ENCODE assay signal across 9 cellular contexts in the genomic region with DNA sequence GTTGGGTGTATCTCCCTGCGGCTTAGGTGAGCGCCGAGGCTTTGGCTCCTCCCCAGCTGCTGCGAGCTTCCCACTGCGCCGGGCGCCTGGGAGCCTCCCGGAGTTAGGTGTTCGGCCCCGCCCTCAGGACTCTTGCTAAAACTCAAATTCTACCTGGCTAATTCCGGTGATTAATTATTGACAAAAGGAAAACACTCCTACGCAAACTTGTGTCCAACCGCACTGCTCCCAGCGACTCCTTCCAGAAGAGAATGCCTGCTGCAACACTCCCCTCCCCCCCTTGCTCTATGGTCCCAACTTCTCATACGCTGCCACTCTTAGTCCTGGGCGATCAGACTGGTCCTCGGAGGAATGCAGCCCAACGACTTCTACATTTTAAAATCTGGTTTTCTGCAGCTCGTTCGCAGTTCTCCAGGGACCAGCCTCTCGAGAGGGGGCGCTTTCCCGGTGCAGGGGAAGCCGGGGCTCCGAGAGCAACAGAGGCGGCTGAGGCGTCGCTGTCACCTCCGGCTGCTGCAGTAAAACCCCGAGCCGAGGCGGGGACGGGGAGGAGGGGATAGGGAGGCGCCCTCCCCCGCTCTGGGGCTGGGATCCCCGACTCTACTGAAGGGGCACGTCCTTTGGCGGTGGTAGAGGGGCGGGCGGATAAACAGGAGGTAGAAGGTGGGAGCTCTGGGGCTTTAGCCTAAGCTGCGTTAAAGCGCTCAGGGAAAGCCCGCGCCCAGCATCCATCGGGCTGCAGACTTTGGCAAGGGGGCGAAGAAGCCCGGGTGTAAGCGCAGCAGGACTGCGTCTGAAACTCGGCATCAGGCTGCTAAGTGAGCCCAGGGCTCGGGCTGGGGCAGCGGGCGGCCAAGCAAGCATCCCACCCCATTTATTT. TPM values are rescaled to one million over a fixed set of nuclear protein-coding genes. Genes with fewer than 3 reads are reported as not detected.
DNase-seq lines count a peak whose midpoint lies in the region; ATAC-seq and TF ChIP-seq lines count a peak whose summit lies in the region.
"Had no signal": no experiment of that assay in that cellular context is flagged by ENCODE, and none has a peak within 500 bp of the region (broad histone marks: within the 10 kb centered on the region; RNA-seq: fewer than 3 reads in every experiment).

A gene with protein sequence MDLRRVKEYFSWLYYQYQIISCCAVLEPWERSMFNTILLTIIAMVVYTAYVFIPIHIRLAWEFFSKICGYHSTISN (minus strand): TSS at position 77 of the 880 bp plus-strand sequence. CDS start 25,194 bp downstream, outside the sequence.

- TF ChIP-seq CTCF in brain microvascular endothelial cell (IDR thresholded peaks at IDR 0.05; ENCODE audit: low read depth, low read length, missing control alignments) = peak; percentile 57

- ATAC-seq in GM21423 (IDR thresholded peaks at IDR 0.05; ENCODE audit: unreplicated experiment) = peak; percentile 53
- ATAC-seq in HG03457 (IDR thresholded peaks at IDR 0.05; ENCODE audit: unreplicated experiment) = no peak

- H3K4me3 ChIP-seq in brain microvascular endothelial cell (ENCODE audit: low read depth, low read length) (peak within 1 kb of the TSS; percentile 57), iPS-20b (ENCODE audit: low read length) (peak within 1 kb of the TSS; percentile 74), skin epidermis (peak within 1 kb of the TSS; percentile 30 to 55 (median 38))

- H3K36me3 ChIP-seq in brain microvascular endothelial cell (replicated peaks) (no peaks in the 10 kb centered on the region), iPS-20b (ENCODE audit: insufficient read depth, low read depth, low read length) (no peaks in the 10 kb centered on the region)

- peaks cover 2% of the 10 kb centered on the region for H3K36me3 Mint-ChIP-seq in IgD-negative memory B cell

- H3K4me3 Mint-ChIP-seq in IgD-negative memory B cell = peak within 1 kb of the TSS in 3 of 4 donors; percentile 70 to 92 (median 90)

- H3K9me3 ChIP-seq in iPS-20b (ENCODE audit: insufficient read depth, low read depth, low read length) = no peaks in the 10 kb centered on the region

- H3K27me3 ChIP-seq in brain microvascular endothelial cell (replicated peaks) (no peaks in the 10 kb centered on the region), iPS-20b (ENCODE audit: insufficient read depth, low read length) (peaks cover 34% of the 10 kb centered on the region)

- peak; percentile 50 for DNase-seq in Caki2 (ENCODE audit: low read depth)
- peak; percentile 29 for DNase-seq in T-helper 9 cell
- peak; percentile 2 for DNase-seq in brain microvascular endothelial cell

- H3K9me3 Mint-ChIP-seq in IgD-negative memory B cell = peaks cover 0 to 3% (median 2%) of the 10 kb centered on the region in 3 donors

- H3K9ac ChIP-seq in iPS-20b (ENCODE audit: low read depth, low read length) = peak within 1 kb of the TSS; percentile 79; the same call in 1 of the 2 replicates

- H3K27ac Mint-ChIP-seq in IgD-negative memory B cell = no peak within 1 kb of the TSS

- in situ Hi-C loops in Caki2 (cut with HindIII; ENCODE audit: low pct_unique_long_range_greater_than_20kb, low sequenced_read_pairs) = no loop called here
- in situ Hi-C loops in brain microvascular endothelial cell (cut with HindIII; ENCODE audit: low pct_ligation_motif_present, low sequenced_read_pairs) = no loop called here

- H3K4me1 ChIP-seq in iPS-20b (ENCODE audit: insufficient read depth, low read length) = peaks cover 13% of the 10 kb centered on the region; the same call in 1 of the 2 replicates

- H3K4me1 Mint-ChIP-seq in IgD-negative memory B cell = peaks cover 0 to 10% (median 2%) of the 10 kb centered on the region in 3 donors

- H3K27ac ChIP-seq in brain microvascular endothelial cell (no peak within 1 kb of the TSS), iPS-20b (ENCODE audit: low read length) (peak within 1 kb of the TSS; percentile 25), skin epidermis (peak within 1 kb of the TSS in 19 of 21 experiments; percentile 3 to 86 (median 72))

- peaks cover 35% of the 10 kb centered on the region for H3K27me3 Mint-ChIP-seq in IgD-negative memory B cell

RNA-seq across cellular contexts. Expression of the gene that starts here (rescaled TPM):
- not detected in 2 replicates for total RNA-seq in Caki2 (2014; rRNA removed; shearing (Covaris generic); ENCODE audit: low replicate concordance)
- polyA plus RNA-seq in IgD-negative memory B cell = not detected
- total RNA-seq: T-helper 2 cell treated with Interferon-gamma antibody and Interleukin-4, amounts not matched to agents 100 ng/mL and 5 ng/mL, for 36 hours had no signal

Comparison
In these comparisons a context has a peak if more than half of its experiments do, and no peak if none do; other contexts are left out.
1. Peak in DNase-seq in Caki2; RNA of the gene not detected or under 1 TPM.